ENCODE assay signal across 1 cellular context in genomic region chr13:54424344-54424743, GRCh38.
TF ChIP-seq lines count a peak whose summit lies in the region.

No MANE protein-coding gene starts in this region.

TF ChIP-seq in GM23338, 12 proteins besides CTCF, POLR2A, EP300 and RAD21 (continued from another document):
- TF ChIP-seq, protein P1, sequence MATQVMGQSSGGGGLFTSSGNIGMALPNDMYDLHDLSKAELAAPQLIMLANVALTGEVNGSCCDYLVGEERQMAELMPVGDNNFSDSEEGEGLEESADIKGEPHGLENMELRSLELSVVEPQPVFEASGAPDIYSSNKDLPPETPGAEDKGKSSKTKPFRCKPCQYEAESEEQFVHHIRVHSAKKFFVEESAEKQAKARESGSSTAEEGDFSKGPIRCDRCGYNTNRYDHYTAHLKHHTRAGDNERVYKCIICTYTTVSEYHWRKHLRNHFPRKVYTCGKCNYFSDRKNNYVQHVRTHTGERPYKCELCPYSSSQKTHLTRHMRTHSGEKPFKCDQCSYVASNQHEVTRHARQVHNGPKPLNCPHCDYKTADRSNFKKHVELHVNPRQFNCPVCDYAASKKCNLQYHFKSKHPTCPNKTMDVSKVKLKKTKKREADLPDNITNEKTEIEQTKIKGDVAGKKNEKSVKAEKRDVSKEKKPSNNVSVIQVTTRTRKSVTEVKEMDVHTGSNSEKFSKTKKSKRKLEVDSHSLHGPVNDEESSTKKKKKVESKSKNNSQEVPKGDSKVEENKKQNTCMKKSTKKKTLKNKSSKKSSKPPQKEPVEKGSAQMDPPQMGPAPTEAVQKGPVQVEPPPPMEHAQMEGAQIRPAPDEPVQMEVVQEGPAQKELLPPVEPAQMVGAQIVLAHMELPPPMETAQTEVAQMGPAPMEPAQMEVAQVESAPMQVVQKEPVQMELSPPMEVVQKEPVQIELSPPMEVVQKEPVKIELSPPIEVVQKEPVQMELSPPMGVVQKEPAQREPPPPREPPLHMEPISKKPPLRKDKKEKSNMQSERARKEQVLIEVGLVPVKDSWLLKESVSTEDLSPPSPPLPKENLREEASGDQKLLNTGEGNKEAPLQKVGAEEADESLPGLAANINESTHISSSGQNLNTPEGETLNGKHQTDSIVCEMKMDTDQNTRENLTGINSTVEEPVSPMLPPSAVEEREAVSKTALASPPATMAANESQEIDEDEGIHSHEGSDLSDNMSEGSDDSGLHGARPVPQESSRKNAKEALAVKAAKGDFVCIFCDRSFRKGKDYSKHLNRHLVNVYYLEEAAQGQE (IDR thresholded peaks at IDR 0.05; ENCODE audit: unreplicated experiment), result no peak
